Comparison of ENCODE assay signal across 29 cellular contexts in genomic region chr9:26643826-26644225, GRCh38.
"Had no signal": no experiment of that assay in that cellular context is flagged by ENCODE, and none has a peak within 500 bp of the region (broad histone marks: within the 10 kb centered on the region; RNA-seq: fewer than 3 reads in every experiment).

No MANE protein-coding gene starts in this region.

- H3K4me3 ChIP-seq: colonic mucosa, coronary artery, dorsolateral prefrontal cortex, esophagus muscularis mucosa, esophagus squamous epithelium, gastrocnemius medialis, gastroesophageal sphincter, heart left ventricle, heart right ventricle had no signal

- H3K4me1 ChIP-seq: colonic mucosa, esophagus squamous epithelium, foreskin keratinocyte, gastrocnemius medialis, heart left ventricle, heart right ventricle had no signal

- H3K27me3 ChIP-seq: colonic mucosa, esophagus muscularis mucosa, esophagus squamous epithelium, foreskin keratinocyte, gastrocnemius medialis, gastroesophageal sphincter, heart right ventricle had no signal

- H3K4me1 Mint-ChIP-seq: endodermal cell had no signal

- H3K27ac ChIP-seq: colonic mucosa, coronary artery, dorsolateral prefrontal cortex, epithelial cell of prostate, esophagus muscularis mucosa, esophagus squamous epithelium, foreskin keratinocyte, gastrocnemius medialis, gastroesophageal sphincter, heart left ventricle, heart right ventricle had no signal

- FAIRE-seq: colon, endometrium, endothelial cell of umbilical vein, frontal cortex had no signal

- H3K4me3 Mint-ChIP-seq: dendritic cell treated with granulocyte-macrophage colony-stimulating factor and Interleukin-4, amounts not matched to agents 40 ng/mL and 50 ng/mL, for 4 days; effector memory CD8-positive, alpha-beta T cell; endodermal cell had no signal

- H3K9me3 Mint-ChIP-seq: dendritic cell treated with granulocyte-macrophage colony-stimulating factor and Interleukin-4, amounts not matched to agents 40 ng/mL and 50 ng/mL, for 4 days; endodermal cell had no signal

- DNase-seq: colonic mucosa; cortex of kidney; dermis blood vessel endothelial cell; dorsolateral prefrontal cortex; effector CD4-positive, alpha-beta T cell; effector CD8-positive, alpha-beta T cell; effector memory CD4-positive, alpha-beta T cell; effector memory CD8-positive, alpha-beta T cell; endodermal cell; erythroblast; esophagus squamous epithelium; foreskin fibroblast; foreskin keratinocyte; foreskin melanocyte; gastrocnemius medialis; glutamatergic neuron; head of caudate nucleus; heart left ventricle; heart right ventricle had no signal

- H3K36me3 ChIP-seq: colonic mucosa, esophagus muscularis mucosa, esophagus squamous epithelium, gastrocnemius medialis, gastroesophageal sphincter, heart left ventricle, heart right ventricle had no signal

- ATAC-seq: effector memory CD8-positive, alpha-beta T cell; esophagus mucosa; foreskin keratinocyte; gastrocnemius medialis; gastroesophageal sphincter; heart left ventricle; heart right ventricle had no signal

- H3K9me3 ChIP-seq: colonic mucosa, esophagus muscularis mucosa, esophagus squamous epithelium, gastrocnemius medialis, gastroesophageal sphincter, heart left ventricle, heart right ventricle had no signal

- H3K27me3 Mint-ChIP-seq: dendritic cell treated with granulocyte-macrophage colony-stimulating factor and Interleukin-4, amounts not matched to agents 40 ng/mL and 50 ng/mL, for 4 days; effector memory CD8-positive, alpha-beta T cell had no signal

- H3K27ac Mint-ChIP-seq: dendritic cell treated with granulocyte-macrophage colony-stimulating factor and Interleukin-4, amounts not matched to agents 40 ng/mL and 50 ng/mL, for 4 days; effector memory CD8-positive, alpha-beta T cell; endodermal cell had no signal
